1 cellular context compared by ENCODE assay signal in the genomic region with DNA sequence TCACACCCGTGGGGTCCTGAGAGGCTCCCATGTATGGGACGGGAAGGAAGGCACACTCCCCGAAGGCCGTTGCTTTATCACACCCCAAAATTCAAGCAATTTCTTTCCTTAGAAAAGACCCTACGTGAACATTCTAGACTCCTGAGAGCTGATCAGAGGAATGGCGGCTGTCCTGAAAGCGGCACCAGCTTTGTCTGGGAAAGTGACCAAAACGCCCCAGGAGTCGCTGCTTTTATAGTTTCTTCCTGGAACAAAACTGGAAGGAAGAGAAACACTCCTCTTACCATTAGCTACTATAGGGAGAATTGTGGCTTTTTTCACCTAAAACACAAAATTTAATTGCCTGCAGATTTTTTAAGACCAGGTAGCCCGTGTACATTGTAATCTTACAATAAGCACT.
TF ChIP-seq lines count a peak whose summit lies in the region.

No MANE protein-coding gene starts in this region.

TF ChIP-seq in HepG2, 621 proteins besides CTCF, POLR2A, EP300 and RAD21 (continued from another document):
- TF ChIP-seq, protein P1, sequence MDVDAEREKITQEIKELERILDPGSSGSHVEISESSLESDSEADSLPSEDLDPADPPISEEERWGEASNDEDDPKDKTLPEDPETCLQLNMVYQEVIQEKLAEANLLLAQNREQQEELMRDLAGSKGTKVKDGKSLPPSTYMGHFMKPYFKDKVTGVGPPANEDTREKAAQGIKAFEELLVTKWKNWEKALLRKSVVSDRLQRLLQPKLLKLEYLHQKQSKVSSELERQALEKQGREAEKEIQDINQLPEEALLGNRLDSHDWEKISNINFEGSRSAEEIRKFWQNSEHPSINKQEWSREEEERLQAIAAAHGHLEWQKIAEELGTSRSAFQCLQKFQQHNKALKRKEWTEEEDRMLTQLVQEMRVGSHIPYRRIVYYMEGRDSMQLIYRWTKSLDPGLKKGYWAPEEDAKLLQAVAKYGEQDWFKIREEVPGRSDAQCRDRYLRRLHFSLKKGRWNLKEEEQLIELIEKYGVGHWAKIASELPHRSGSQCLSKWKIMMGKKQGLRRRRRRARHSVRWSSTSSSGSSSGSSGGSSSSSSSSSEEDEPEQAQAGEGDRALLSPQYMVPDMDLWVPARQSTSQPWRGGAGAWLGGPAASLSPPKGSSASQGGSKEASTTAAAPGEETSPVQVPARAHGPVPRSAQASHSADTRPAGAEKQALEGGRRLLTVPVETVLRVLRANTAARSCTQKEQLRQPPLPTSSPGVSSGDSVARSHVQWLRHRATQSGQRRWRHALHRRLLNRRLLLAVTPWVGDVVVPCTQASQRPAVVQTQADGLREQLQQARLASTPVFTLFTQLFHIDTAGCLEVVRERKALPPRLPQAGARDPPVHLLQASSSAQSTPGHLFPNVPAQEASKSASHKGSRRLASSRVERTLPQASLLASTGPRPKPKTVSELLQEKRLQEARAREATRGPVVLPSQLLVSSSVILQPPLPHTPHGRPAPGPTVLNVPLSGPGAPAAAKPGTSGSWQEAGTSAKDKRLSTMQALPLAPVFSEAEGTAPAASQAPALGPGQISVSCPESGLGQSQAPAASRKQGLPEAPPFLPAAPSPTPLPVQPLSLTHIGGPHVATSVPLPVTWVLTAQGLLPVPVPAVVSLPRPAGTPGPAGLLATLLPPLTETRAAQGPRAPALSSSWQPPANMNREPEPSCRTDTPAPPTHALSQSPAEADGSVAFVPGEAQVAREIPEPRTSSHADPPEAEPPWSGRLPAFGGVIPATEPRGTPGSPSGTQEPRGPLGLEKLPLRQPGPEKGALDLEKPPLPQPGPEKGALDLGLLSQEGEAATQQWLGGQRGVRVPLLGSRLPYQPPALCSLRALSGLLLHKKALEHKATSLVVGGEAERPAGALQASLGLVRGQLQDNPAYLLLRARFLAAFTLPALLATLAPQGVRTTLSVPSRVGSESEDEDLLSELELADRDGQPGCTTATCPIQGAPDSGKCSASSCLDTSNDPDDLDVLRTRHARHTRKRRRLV (CRISPR knock-in tag; IDR thresholded peaks at IDR 0.05), result no peak
- TF ChIP-seq NCOA5 (CRISPR knock-in tag; IDR thresholded peaks at IDR 0.05) (no peak), TBL1XR1 (IDR thresholded peaks at IDR 0.05; ENCODE audit: borderline replicate concordance, low read length, partially characterized antibody) (no peak), KMT2B (CRISPR knock-in tag; IDR thresholded peaks at IDR 0.05) (no peak), HDAC6 (IDR thresholded peaks at IDR 0.05; ENCODE audit: low read depth, low read length) (no peak), ATAD3A (CRISPR knock-in tag; IDR thresholded peaks at IDR 0.05) (no peak), ZNF432 (CRISPR knock-in tag; IDR thresholded peaks at IDR 0.05; ENCODE audit: borderline replicate concordance) (no peak), PRPF4 (IDR thresholded peaks at IDR 0.05; ENCODE audit: low read depth, low read length, poor library complexity, severe bottlenecking) (no peak), SMYD3 (CRISPR knock-in tag; IDR thresholded peaks at IDR 0.05) (no peak), YEATS4 (CRISPR knock-in tag; IDR thresholded peaks at IDR 0.05; ENCODE audit: borderline replicate concordance) (no peak)
- TF ChIP-seq, protein P2, sequence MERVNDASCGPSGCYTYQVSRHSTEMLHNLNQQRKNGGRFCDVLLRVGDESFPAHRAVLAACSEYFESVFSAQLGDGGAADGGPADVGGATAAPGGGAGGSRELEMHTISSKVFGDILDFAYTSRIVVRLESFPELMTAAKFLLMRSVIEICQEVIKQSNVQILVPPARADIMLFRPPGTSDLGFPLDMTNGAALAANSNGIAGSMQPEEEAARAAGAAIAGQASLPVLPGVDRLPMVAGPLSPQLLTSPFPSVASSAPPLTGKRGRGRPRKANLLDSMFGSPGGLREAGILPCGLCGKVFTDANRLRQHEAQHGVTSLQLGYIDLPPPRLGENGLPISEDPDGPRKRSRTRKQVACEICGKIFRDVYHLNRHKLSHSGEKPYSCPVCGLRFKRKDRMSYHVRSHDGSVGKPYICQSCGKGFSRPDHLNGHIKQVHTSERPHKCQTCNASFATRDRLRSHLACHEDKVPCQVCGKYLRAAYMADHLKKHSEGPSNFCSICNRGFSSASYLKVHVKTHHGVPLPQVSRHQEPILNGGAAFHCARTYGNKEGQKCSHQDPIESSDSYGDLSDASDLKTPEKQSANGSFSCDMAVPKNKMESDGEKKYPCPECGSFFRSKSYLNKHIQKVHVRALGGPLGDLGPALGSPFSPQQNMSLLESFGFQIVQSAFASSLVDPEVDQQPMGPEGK (CRISPR knock-in tag; IDR thresholded peaks at IDR 0.05), result no peak
- TF ChIP-seq, protein P3, sequence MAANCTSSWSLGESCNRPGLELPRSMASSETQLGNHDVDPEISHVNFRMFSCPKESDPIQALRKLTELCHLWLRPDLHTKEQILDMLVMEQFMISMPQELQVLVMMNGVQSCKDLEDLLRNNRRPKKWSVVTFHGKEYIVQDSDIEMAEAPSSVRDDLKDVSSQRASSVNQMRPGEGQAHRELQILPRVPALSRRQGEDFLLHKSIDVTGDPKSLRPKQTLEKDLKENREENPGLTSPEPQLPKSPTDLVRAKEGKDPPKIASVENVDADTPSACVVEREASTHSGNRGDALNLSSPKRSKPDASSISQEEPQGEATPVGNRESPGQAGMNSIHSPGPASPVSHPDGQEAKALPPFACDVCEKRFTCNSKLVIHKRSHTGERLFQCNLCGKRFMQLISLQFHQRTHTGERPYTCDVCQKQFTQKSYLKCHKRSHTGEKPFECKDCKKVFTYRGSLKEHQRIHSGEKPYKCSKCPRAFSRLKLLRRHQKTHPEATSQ (CRISPR knock-in tag; IDR thresholded peaks at IDR 0.05; ENCODE audit: borderline replicate concordance), result no peak
- TF ChIP-seq, protein P4, sequence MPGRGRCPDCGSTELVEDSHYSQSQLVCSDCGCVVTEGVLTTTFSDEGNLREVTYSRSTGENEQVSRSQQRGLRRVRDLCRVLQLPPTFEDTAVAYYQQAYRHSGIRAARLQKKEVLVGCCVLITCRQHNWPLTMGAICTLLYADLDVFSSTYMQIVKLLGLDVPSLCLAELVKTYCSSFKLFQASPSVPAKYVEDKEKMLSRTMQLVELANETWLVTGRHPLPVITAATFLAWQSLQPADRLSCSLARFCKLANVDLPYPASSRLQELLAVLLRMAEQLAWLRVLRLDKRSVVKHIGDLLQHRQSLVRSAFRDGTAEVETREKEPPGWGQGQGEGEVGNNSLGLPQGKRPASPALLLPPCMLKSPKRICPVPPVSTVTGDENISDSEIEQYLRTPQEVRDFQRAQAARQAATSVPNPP (CRISPR knock-in tag; IDR thresholded peaks at IDR 0.05), result no peak
- TF ChIP-seq, protein P5, sequence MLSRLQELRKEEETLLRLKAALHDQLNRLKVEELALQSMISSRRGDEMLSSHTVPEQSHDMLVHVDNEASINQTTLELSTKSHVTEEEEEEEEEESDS (CRISPR knock-in tag; IDR thresholded peaks at IDR 0.05; ENCODE audit: borderline replicate concordance), result no peak
- TF ChIP-seq, protein P6, sequence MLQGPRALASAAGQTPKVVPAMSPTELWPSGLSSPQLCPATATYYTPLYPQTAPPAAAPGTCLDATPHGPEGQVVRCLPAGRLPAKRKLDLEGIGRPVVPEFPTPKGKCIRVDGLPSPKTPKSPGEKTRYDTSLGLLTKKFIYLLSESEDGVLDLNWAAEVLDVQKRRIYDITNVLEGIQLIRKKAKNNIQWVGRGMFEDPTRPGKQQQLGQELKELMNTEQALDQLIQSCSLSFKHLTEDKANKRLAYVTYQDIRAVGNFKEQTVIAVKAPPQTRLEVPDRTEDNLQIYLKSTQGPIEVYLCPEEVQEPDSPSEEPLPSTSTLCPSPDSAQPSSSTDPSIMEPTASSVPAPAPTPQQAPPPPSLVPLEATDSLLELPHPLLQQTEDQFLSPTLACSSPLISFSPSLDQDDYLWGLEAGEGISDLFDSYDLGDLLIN (CRISPR knock-in tag; IDR thresholded peaks at IDR 0.05; ENCODE audit: borderline replicate concordance), result no peak
